Comparison of ENCODE assay signal across 8 cellular contexts in genomic region chr3:33218446-33219174, GRCh38. TPM values are rescaled to one million over a fixed set of nuclear protein-coding genes. Genes with fewer than 3 reads are reported as not detected.
DNase-seq lines count a peak whose midpoint lies in the region; ATAC-seq and TF ChIP-seq lines count a peak whose summit lies in the region.

Gene SUSD5 (minus strand): TSS chr3:33218810. CDS start chr3:33218797, 13 bp downstream.

- peaks cover 53% of the 10 kb centered on the region for H3K27me3 ChIP-seq in iPS-15b (ENCODE audit: control insufficient read depth, insufficient read depth, low read length)
- peaks cover 54% of the 10 kb centered on the region for H3K27me3 ChIP-seq in gastroesophageal sphincter

- TF ChIP-seq EP300 in gastroesophageal sphincter (IDR thresholded peaks at IDR 0.05): no peak

- no peak within 1 kb of the TSS for H3K27ac Mint-ChIP-seq in activated naive CD8-positive, alpha-beta T cell treated with anti-CD3 and anti-CD28 coated beads, Interleukin-2, amount 50 U/mL, for 24 hours
- H3K27ac Mint-ChIP-seq in stimulated activated memory B cell treated with anti-CD40 and anti-IgM and Interleukin-4, amounts not matched to agents 10 μg/mL and 1 μg/mL and 100 μg/mL, for 72 hours: no peak within 1 kb of the TSS

- peak; percentile 4 for DNase-seq in activated CD4-positive, alpha-beta T cell treated with anti-CD3 and anti-CD28 coated beads for 48 hours
- no peak for DNase-seq in activated CD4-positive, alpha-beta T cell treated with anti-CD3 and anti-CD28 coated beads, Interleukin-2, amount 50 U/mL, for 1 hour
- no peak for DNase-seq in activated naive CD8-positive, alpha-beta T cell treated with anti-CD3 and anti-CD28 coated beads, Interleukin-2, amount 50 U/mL, for 24 hours
- DNase-seq in medulla oblongata (ENCODE audit: extremely low spot score) (no peak), SKM-1 treated with dmso at 0.1 percent for 144 hours (lab: John Stamatoyannopoulos, UW; ENCODE audit: unreplicated experiment) (no peak)

- peaks cover 41% of the 10 kb centered on the region for H3K27me3 Mint-ChIP-seq in activated naive CD8-positive, alpha-beta T cell treated with anti-CD3 and anti-CD28 coated beads, Interleukin-2, amount 50 U/mL, for 24 hours
- H3K27me3 Mint-ChIP-seq in stimulated activated memory B cell treated with anti-CD40 and anti-IgM and Interleukin-4, amounts not matched to agents 10 μg/mL and 1 μg/mL and 100 μg/mL, for 72 hours: peaks cover 49% of the 10 kb centered on the region

- no peaks in the 10 kb centered on the region for H3K36me3 ChIP-seq in iPS-15b (ENCODE audit: control insufficient read depth, insufficient read depth, low read length)
- no peaks in the 10 kb centered on the region for H3K36me3 ChIP-seq in gastroesophageal sphincter

- H3K4me3 ChIP-seq in iPS-15b (ENCODE audit: low read depth, low read length) (peak within 1 kb of the TSS; percentile 71), gastroesophageal sphincter (peak within 1 kb of the TSS in 1 of 2 donors; percentile 51)

- H3K9me3 Mint-ChIP-seq in activated naive CD8-positive, alpha-beta T cell treated with anti-CD3 and anti-CD28 coated beads, Interleukin-2, amount 50 U/mL, for 24 hours: no peaks in the 10 kb centered on the region
- no peaks in the 10 kb centered on the region for H3K9me3 Mint-ChIP-seq in stimulated activated memory B cell treated with anti-CD40 and anti-IgM and Interleukin-4, amounts not matched to agents 10 μg/mL and 1 μg/mL and 100 μg/mL, for 72 hours

- no peak for ATAC-seq in activated naive CD8-positive, alpha-beta T cell treated with anti-CD3 and anti-CD28 coated beads, Interleukin-2, amount 50 U/mL, for 24 hours
- no peak for ATAC-seq in stimulated activated memory B cell treated with anti-CD40 and anti-IgM and Interleukin-4, amounts not matched to agents 10 μg/mL and 1 μg/mL and 100 μg/mL, for 72 hours
- no peak for ATAC-seq in gastroesophageal sphincter

- TF ChIP-seq CTCF in gastroesophageal sphincter (IDR thresholded peaks at IDR 0.05): no peak

- WGBS in gastroesophageal sphincter (ENCODE audit: low coverage in 1 of 2), 2 donors: no CpG with 5 or more reads among the region's 90 CpGs

- no peaks in the 10 kb centered on the region for H3K9me3 ChIP-seq in iPS-15b (ENCODE audit: control insufficient read depth, insufficient read depth, low read length)
- H3K9me3 ChIP-seq in gastroesophageal sphincter: no peaks in the 10 kb centered on the region

- no peak within 1 kb of the TSS for H3K9ac ChIP-seq in iPS-15b (ENCODE audit: low read depth, low read length)

- no peak within 1 kb of the TSS for H3K27ac ChIP-seq in gastroesophageal sphincter

- peaks cover 6% of the 10 kb centered on the region for H3K4me1 Mint-ChIP-seq in activated naive CD8-positive, alpha-beta T cell treated with anti-CD3 and anti-CD28 coated beads, Interleukin-2, amount 50 U/mL, for 24 hours
- H3K4me1 Mint-ChIP-seq in stimulated activated memory B cell treated with anti-CD40 and anti-IgM and Interleukin-4, amounts not matched to agents 10 μg/mL and 1 μg/mL and 100 μg/mL, for 72 hours: peaks cover 16% of the 10 kb centered on the region

- TF ChIP-seq POLR2A in gastroesophageal sphincter (IDR thresholded peaks at IDR 0.05): no peak

- peak within 1 kb of the TSS; percentile 6 for H3K4me3 Mint-ChIP-seq in activated naive CD8-positive, alpha-beta T cell treated with anti-CD3 and anti-CD28 coated beads, Interleukin-2, amount 50 U/mL, for 24 hours
- H3K4me3 Mint-ChIP-seq in stimulated activated memory B cell treated with anti-CD40 and anti-IgM and Interleukin-4, amounts not matched to agents 10 μg/mL and 1 μg/mL and 100 μg/mL, for 72 hours: peak within 1 kb of the TSS; percentile 56

- H3K4me1 ChIP-seq in iPS-15b (ENCODE audit: control insufficient read depth, insufficient read depth, low read length) (peaks cover 3% of the 10 kb centered on the region), gastroesophageal sphincter (peaks cover 0 to 19% (median 7%) of the 10 kb centered on the region in 3 donors)

- H3K36me3 Mint-ChIP-seq in activated naive CD8-positive, alpha-beta T cell treated with anti-CD3 and anti-CD28 coated beads, Interleukin-2, amount 50 U/mL, for 24 hours (ENCODE audit: low read depth): no peaks in the 10 kb centered on the region
- H3K36me3 Mint-ChIP-seq in stimulated activated memory B cell treated with anti-CD40 and anti-IgM and Interleukin-4, amounts not matched to agents 10 μg/mL and 1 μg/mL and 100 μg/mL, for 72 hours: no peaks in the 10 kb centered on the region

RNA-seq across cellular contexts. Expression of gene SUSD5, which starts in this region (rescaled TPM):
- total RNA-seq in gastroesophageal sphincter: 1 to 10 TPM in 3 of 4 donors, under 1 TPM in 1; 0.69 to 4.5 (median 2.1) TPM
